In the genomic region with DNA sequence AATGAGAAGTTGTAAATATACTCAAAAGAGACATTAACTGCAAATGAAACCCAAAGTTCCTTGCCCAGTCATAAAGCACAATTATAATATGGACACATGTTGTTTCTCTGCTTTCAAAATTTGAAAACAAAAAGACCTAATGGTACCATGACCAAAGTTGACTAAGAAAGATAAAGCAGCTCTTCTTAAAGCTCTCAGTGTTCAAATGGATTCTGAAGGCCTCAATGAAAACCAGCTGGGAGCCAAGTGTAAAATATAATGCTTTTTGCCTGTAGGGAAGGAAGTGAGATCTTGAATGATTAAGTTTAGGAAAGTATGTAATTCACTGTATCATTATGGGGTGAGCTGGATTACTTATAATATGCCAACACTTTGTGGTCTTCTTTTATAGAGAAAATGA, we compare ENCODE assay signal across 24 cellular contexts.
"Had no signal": no experiment of that assay in that cellular context is flagged by ENCODE, and none has a peak within 500 bp of the region (broad histone marks: within the 10 kb centered on the region; RNA-seq: fewer than 3 reads in every experiment).

No MANE protein-coding gene starts in this region.

- H2AFZ ChIP-seq: hepatocyte had no signal

- H3K27me3 ChIP-seq: colonic mucosa, esophagus muscularis mucosa, gastrocnemius medialis, heart left ventricle, hepatocyte had no signal

- H3K36me3 Mint-ChIP-seq: mesothelial cell of epicardium; naive B cell; naive thymus-derived CD8-positive, alpha-beta T cell had no signal

- FAIRE-seq: endothelial cell of umbilical vein, kidney had no signal

- H3K27ac Mint-ChIP-seq: dendritic cell treated with granulocyte-macrophage colony-stimulating factor and Interleukin-4, amounts not matched to agents 40 ng/mL and 50 ng/mL, for 4 days; immature natural killer cell; mesothelial cell of epicardium; naive B cell; naive thymus-derived CD8-positive, alpha-beta T cell had no signal

- H3K4me2 ChIP-seq: hepatocyte had no signal

- H3K9me3 ChIP-seq: colonic mucosa, esophagus muscularis mucosa, gastrocnemius medialis, heart left ventricle, left ventricle myocardium inferior, lower lobe of right lung, mucosa of descending colon had no signal

- ATAC-seq: gastrocnemius medialis; heart left ventricle; left colon; left lobe of liver; lower lobe of right lung; mucosa of descending colon; naive thymus-derived CD8-positive, alpha-beta T cell had no signal

- H3K4me1 Mint-ChIP-seq: immature natural killer cell; mesothelial cell of epicardium; naive B cell; naive thymus-derived CD8-positive, alpha-beta T cell had no signal

- H3K4me1 ChIP-seq: colonic mucosa, esophagus muscularis mucosa, gastrocnemius medialis, heart left ventricle, left ventricle myocardium inferior, lower lobe of right lung had no signal

- H3K79me2 ChIP-seq: hepatocyte had no signal

- DNase-seq: colonic mucosa; cortex of kidney; effector memory CD4-positive, alpha-beta T cell; foreskin fibroblast; gastrocnemius medialis; heart left ventricle; hypothalamus; immature natural killer cell; islet precursor cell; kidney; kidney glomerular epithelial cell; left colon; left ventricle myocardium inferior; lower lobe of right lung; mesenchymal stem cell; mucosa of descending colon; naive B cell; naive thymus-derived CD8-positive, alpha-beta T cell had no signal

- H3K4me3 ChIP-seq: colonic mucosa, esophagus muscularis mucosa, gastrocnemius medialis, heart left ventricle, hepatocyte, left ventricle myocardium inferior, lower lobe of right lung, mucosa of descending colon had no signal

- H3K36me3 ChIP-seq: colonic mucosa, esophagus muscularis mucosa, gastrocnemius medialis, heart left ventricle, left ventricle myocardium inferior, lower lobe of right lung had no signal

- H3K27ac ChIP-seq: colonic mucosa, esophagus muscularis mucosa, gastrocnemius medialis, heart left ventricle, hepatocyte, left ventricle myocardium inferior, lower lobe of right lung had no signal

- H3K27me3 Mint-ChIP-seq: dendritic cell treated with granulocyte-macrophage colony-stimulating factor and Interleukin-4, amounts not matched to agents 40 ng/mL and 50 ng/mL, for 4 days; naive B cell; naive thymus-derived CD8-positive, alpha-beta T cell had no signal

- H3K4me3 Mint-ChIP-seq: dendritic cell treated with granulocyte-macrophage colony-stimulating factor and Interleukin-4, amounts not matched to agents 40 ng/mL and 50 ng/mL, for 4 days; immature natural killer cell; mesothelial cell of epicardium; naive B cell; naive thymus-derived CD8-positive, alpha-beta T cell had no signal
